ENCODE assay signal across 8 cellular contexts in genomic region chr1:212455406-212456165, GRCh38. TPM values are rescaled to one million over a fixed set of nuclear protein-coding genes. Genes with fewer than 3 reads are reported as not detected.
A peak's percentile ranks its signal among the peaks of the same experiment; 100 is the strongest.
DNase-seq lines count a peak whose midpoint lies in the region; ATAC-seq lines count a peak whose summit lies in the region.

No MANE protein-coding gene starts in this region.

- H3K36me3 Mint-ChIP-seq in T-cell = no peaks in the 10 kb centered on the region

- POLR2A ChIA-PET in T-cell (lab: Charles Lee) = interaction anchor here in 1 of 2 donors (0.9 kb wide), 1 partner anchor 779 kb away, joined by 3 read pairs; no protein-coding TSS in a partner anchor

- CTCF ChIA-PET in T-cell (lab: Charles Lee) = interaction anchor here (0.5 to 5.1 kb wide), 89 partner anchors 9 to 1869 kb away, joined by 3 to 133 read pairs (median 4); partner anchors contain the start of genes DTL (in 2 of the 2), INTS7 (in 2 of the 2), NEK2 (in 1 of the 2) and NENF (in 1 of the 2)

- DNase-seq in CMK (ENCODE audit: low read depth) (peak; percentile 77), NCI-H1105 (lab: John Stamatoyannopoulos, UW) (peak; percentile 62), T-cell (peak; percentile 33 to 86 (median 71)), amniotic epithelial cell (ENCODE audit: low read depth) (peak; percentile 73), left ventricle myocardium superior (peak; percentile 92), retina (peak; percentile 87), GF-D8 (lab: John Stamatoyannopoulos, UW) (no peak)

- no peak overlapping the region for H3K27ac Mint-ChIP-seq in T-cell

- H3K27me3 Mint-ChIP-seq in T-cell = no peaks in the 10 kb centered on the region

- peaks cover 0 to 4% (median 0%) of the 10 kb centered on the region in 3 donors for H3K4me1 Mint-ChIP-seq in T-cell

- intact Hi-C loops in left ventricle myocardium superior (cut with micrococcal nuclease) = loop anchor here (5.0 to 10.0 kb wide), 2 partner anchors 393 to 421 kb away; partner anchors contain the start of genes DTL and INTS7

- no peak overlapping the region for H3K4me3 Mint-ChIP-seq in T-cell

- H3K9me3 Mint-ChIP-seq in T-cell = no peaks in the 10 kb centered on the region

- ATAC-seq in GM21529 (IDR thresholded peaks at IDR 0.05; ENCODE audit: unreplicated experiment) = peak; percentile 78
- ATAC-seq in T-cell (replicated peaks in 1 of 4) = peak; percentile 65 to 75 (median 74)
- ATAC-seq in left ventricle myocardium superior = peak; percentile 79

RNA-seq across cellular contexts. Expression of gene NENF, which starts 22.9 kb away (rescaled TPM):
- 10 to 100 TPM; 17.4 to 29.3 (median 25.9) TPM for total RNA-seq in T-cell
- total RNA-seq in left ventricle myocardium superior = 114 TPM

RNA-seq across cellular contexts. Expression of gene PACC1, which starts 40.9 kb away (rescaled TPM):
- total RNA-seq in T-cell (10 to 100 TPM in 3 of 5 donors, 1 to 10 TPM in 2; 5.5 to 16.4 (median 11.1) TPM), left ventricle myocardium superior (2.6 TPM)
